Comparison of ENCODE assay signal across 21 cellular contexts in the genomic region with DNA sequence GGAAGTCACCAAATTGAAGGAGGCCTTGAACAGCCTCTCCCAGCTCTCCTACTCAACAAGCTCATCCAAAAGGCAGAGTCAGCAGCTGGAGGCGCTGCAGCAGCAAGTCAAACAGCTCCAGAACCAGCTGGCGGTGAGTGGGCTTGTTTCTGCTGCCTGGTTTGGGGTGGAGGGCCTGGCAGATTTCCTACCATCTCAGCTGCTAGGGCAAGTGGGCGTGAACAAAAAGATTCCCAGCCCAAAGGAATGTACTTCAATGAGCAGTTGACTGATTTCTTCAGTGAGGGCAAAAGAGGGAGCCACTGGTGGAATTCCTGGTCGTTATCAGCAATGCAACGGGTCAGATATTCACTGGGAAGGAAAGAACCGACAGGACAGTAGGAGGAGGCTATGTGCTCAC. TPM values are rescaled to one million over a fixed set of nuclear protein-coding genes. Genes with fewer than 3 reads are reported as not detected.
DNase-seq lines count a peak whose midpoint lies in the region; ATAC-seq and TF ChIP-seq lines count a peak whose summit lies in the region.
"Had no signal": no experiment of that assay in that cellular context is flagged by ENCODE, and none has a peak within 500 bp of the region (broad histone marks: within the 10 kb centered on the region; RNA-seq: fewer than 3 reads in every experiment).

No MANE protein-coding gene starts in this region.

- intact Hi-C loops in left ventricle myocardium superior (cut with micrococcal nuclease), result no loop called here

- no peaks in the 10 kb centered on the region for H3K9me3 ChIP-seq in cardiac muscle cell (ENCODE audit: low read depth)
- no peaks in the 10 kb centered on the region for H3K9me3 ChIP-seq in neural progenitor cell (ENCODE audit: low read depth)
- H3K9me3 ChIP-seq: BLaER1 had no signal

- no peak overlapping the region for H2AFZ ChIP-seq in neural progenitor cell (replicated peaks)
- H2AFZ ChIP-seq: GM23248 had no signal

- peak overlapping the region; percentile 73 for H3K27ac ChIP-seq in cardiac muscle cell
- H3K27ac ChIP-seq in neural progenitor cell, result no peak overlapping the region
- H3K27ac ChIP-seq: 22Rv1, BLaER1, GM23248 had no signal

- H3K4me3 ChIP-seq in cardiac muscle cell (no peak overlapping the region), neural progenitor cell (no peak overlapping the region)
- H3K4me3 ChIP-seq: BLaER1, GM23248 had no signal

- DNase-seq in cardiac muscle cell (ENCODE audit: low read depth in 1 of 2, low spot score in 1 of 2) (peak; percentile 19 to 46), left ventricle myocardium superior (no peak), iris pigment epithelial cell (ENCODE audit: low read depth) (peak; percentile 41), neural progenitor cell (ENCODE audit: low spot score) (peak; percentile 30), A172 (ENCODE audit: low spot score) (no peak), T-helper 1 cell (no peak)
- no peak for DNase-seq in activated CD4-positive, alpha-beta T cell treated with anti-CD3 and anti-CD28 coated beads, Interleukin-2, amount 50 U/mL, for 1 hour
- DNase-seq: CD8-positive, alpha-beta memory T cell; DMS79; GM23248; KBM-7; NCI-H1436; NCI-H2029; NCI-H2171; NCI-H446 treated with DMSO at 0.1 percent for 48 hours; NCI-H748 treated with DMSO at 0.1 percent for 48 hours; RPMI8226 had no signal

- peaks cover 55% of the 10 kb centered on the region for H3K36me3 Mint-ChIP-seq in neural progenitor cell
- H3K36me3 Mint-ChIP-seq: CD8-positive, alpha-beta memory T cell had no signal

- ATAC-seq in left ventricle myocardium superior, result no peak
- no peak for ATAC-seq in GM18520 (IDR thresholded peaks at IDR 0.05; ENCODE audit: unreplicated experiment)

- H3K79me2 ChIP-seq in neural progenitor cell (ENCODE audit: low read depth), result no peaks in the 10 kb centered on the region

- H3K27me3 ChIP-seq in cardiac muscle cell (no peaks in the 10 kb centered on the region), neural progenitor cell (no peaks in the 10 kb centered on the region)
- H3K27me3 ChIP-seq: BLaER1 had no signal

- H3K9ac ChIP-seq in neural progenitor cell, result no peak overlapping the region
- H3K9ac ChIP-seq: BLaER1, GM23248 had no signal

- no peak overlapping the region for H3K27ac Mint-ChIP-seq in neural progenitor cell
- H3K27ac Mint-ChIP-seq: CD8-positive, alpha-beta memory T cell had no signal

- no peak overlapping the region for H3K4me2 ChIP-seq in neural progenitor cell
- H3K4me2 ChIP-seq: BLaER1 had no signal

- H3K4me1 ChIP-seq in cardiac muscle cell (ENCODE audit: low read depth) (peaks cover 6% of the 10 kb centered on the region), neural progenitor cell (peaks cover 8% of the 10 kb centered on the region)
- H3K4me1 ChIP-seq: BLaER1 had no signal

- H3K9me3 Mint-ChIP-seq in neural progenitor cell, result no peaks in the 10 kb centered on the region
- H3K9me3 Mint-ChIP-seq: CD8-positive, alpha-beta memory T cell had no signal

- TF ChIP-seq CTCF in cardiac muscle cell (IDR thresholded peaks at IDR 0.05; ENCODE audit: low read depth, low read length) (no peak), neural progenitor cell (IDR thresholded peaks at IDR 0.05) (no peak)

- peaks cover 3% of the 10 kb centered on the region for H3K36me3 ChIP-seq in cardiac muscle cell
- H3K36me3 ChIP-seq in neural progenitor cell, result peaks cover 6% of the 10 kb centered on the region

- H3K4me1 Mint-ChIP-seq in neural progenitor cell, result no peaks in the 10 kb centered on the region
- H3K4me1 Mint-ChIP-seq: CD8-positive, alpha-beta memory T cell had no signal

- no peaks in the 10 kb centered on the region for H3F3A ChIP-seq in neural progenitor cell (ENCODE audit: low read depth)

- no peaks in the 10 kb centered on the region for H4K20me1 ChIP-seq in neural progenitor cell (ENCODE audit: low read depth)
- H4K20me1 ChIP-seq: BLaER1 had no signal

- no peak overlapping the region for H3K4me3 Mint-ChIP-seq in neural progenitor cell
- H3K4me3 Mint-ChIP-seq: CD8-positive, alpha-beta memory T cell had no signal

- peaks cover 3% of the 10 kb centered on the region for H3K27me3 Mint-ChIP-seq in neural progenitor cell (ENCODE audit: insufficient read depth, low read depth)

RNA-seq across cellular contexts. Expression of a gene that starts 12.6 kb away (rescaled TPM):
- total RNA-seq in cardiac muscle cell (0.98 and 1.6 TPM in 2 replicates), left ventricle myocardium superior (not detected), neural progenitor cell (ENCODE audit: low replicate concordance) (0.96 and 1.3 TPM in 2 replicates)
- polyA plus RNA-seq in cardiac muscle cell, result 1.2 and 2.8 TPM in 2 replicates
- total RNA-seq in A172 (2014; rRNA removed; shearing (Covaris generic)), result not detected in 2 replicates
- total RNA-seq: G401 had no signal
- polyA plus RNA-seq: CD8-positive, alpha-beta memory T cell; GM23248 had no signal

Comparison
In these comparisons a context has a peak if more than half of its experiments do, and no peak if none do; other contexts are left out.
1. DNase-seq: peak in cardiac muscle cell (2 of 2), iris pigment epithelial cell (single experiment) and neural progenitor cell (single experiment); none in left ventricle myocardium superior (single experiment), A172 (single experiment), activated CD4-positive, alpha-beta T cell treated with anti-CD3 and anti-CD28 coated beads, Interleukin-2, amount 50 U/mL, for 1 hour (single experiment) and T-helper 1 cell (0 of 5).